23 cellular contexts compared by ENCODE assay signal in the genomic region with DNA sequence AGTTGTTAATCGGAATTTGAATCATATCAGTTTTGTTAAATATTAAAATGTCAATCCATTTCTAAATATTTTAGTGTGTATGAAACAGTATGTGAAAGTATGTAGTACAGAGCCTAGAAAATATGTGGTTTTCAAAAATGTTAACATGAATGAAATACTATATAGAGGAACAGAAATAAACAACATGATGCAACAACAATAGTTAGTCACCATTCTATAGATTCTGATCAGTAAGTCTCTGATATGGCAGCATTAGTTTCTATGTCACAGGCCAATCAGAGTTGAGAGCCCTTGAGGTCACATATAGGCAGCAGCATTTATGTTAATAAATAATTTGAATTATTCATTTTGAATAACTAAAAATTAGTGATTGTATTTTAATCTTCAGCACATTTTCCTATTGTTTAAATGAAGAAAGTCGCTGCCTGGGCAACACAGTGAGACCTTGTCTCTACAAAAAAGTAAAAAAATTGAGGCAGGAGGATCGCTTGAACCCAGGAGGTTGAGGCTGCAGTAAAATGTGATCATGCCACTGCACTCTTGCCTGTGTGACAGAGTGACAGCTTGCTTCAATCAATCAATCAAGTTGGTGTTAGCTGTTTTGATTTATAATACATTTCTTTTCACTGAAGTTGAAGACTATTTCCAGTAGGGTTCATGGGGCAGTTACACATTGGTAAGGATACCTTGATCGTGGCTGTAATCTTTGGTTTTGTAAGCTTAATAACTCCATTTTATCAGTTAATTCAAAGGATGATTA.
"Had no signal": no experiment of that assay in that cellular context is flagged by ENCODE, and none has a peak within 500 bp of the region (broad histone marks: within the 10 kb centered on the region; RNA-seq: fewer than 3 reads in every experiment).

No MANE protein-coding gene starts in this region.

- FAIRE-seq: HepG2 had no signal

- DNase-seq: IMR-90, Kasumi-1, MV-4-11, NCI-H1048, NCI-H1105, NCI-H1417 treated with DMSO at 0.1 percent for 48 hours, NCI-H146, NCI-H1694 treated with DMSO at 0.1 percent for 48 hours, NCI-H1930, NCI-H2081, NCI-H2107, NCI-H226, NCI-H446, NCI-H510A, NCI-H524 treated with DMSO at 0.1 percent for 48 hours, NCI-H69, NCI-H774, PC-3, SHP77, T-helper 1 cell had no signal

- ATAC-seq: HepG2, Panc1, PC-3, SK-N-SH treated with all-trans-retinoic acid at 6 μM for 48 hours had no signal
